Comparison of ENCODE assay signal across 20 cellular contexts in genomic region chr6:142406131-142406530, GRCh38.
DNase-seq lines count a peak whose midpoint lies in the region; ATAC-seq and TF ChIP-seq lines count a peak whose summit lies in the region.
"Had no signal": no experiment of that assay in that cellular context is flagged by ENCODE, and none has a peak within 500 bp of the region (broad histone marks: within the 10 kb centered on the region; RNA-seq: fewer than 3 reads in every experiment).

No MANE protein-coding gene starts in this region.

- peaks cover 7% of the 10 kb centered on the region for H3K4me1 ChIP-seq in PC-3 (ENCODE audit: insufficient read depth, low read length)
- H3K4me1 ChIP-seq in fibroblast of lung (ENCODE audit: control insufficient read depth, extremely low read depth, insufficient read depth, low read length), result peaks cover 3% of the 10 kb centered on the region
- H3K4me1 ChIP-seq: BE2C, SJCRH30 had no signal

- H3K27me3 Mint-ChIP-seq in natural killer cell (ENCODE audit: low read depth in 2 of 2), result peaks cover 2 to 15% of the 10 kb centered on the region in 2 donors
- H3K27me3 Mint-ChIP-seq in activated CD8-positive, alpha-beta memory T cell treated with anti-CD3 and anti-CD28 coated beads, Interleukin-2, amount 10 ng/mL, durations not matched to agents 7 days and 5 days, result peaks cover 46% of the 10 kb centered on the region
- H3K27me3 Mint-ChIP-seq: CD4-positive, alpha-beta T cell had no signal

- no peaks in the 10 kb centered on the region for H4K20me1 ChIP-seq in PC-3 (ENCODE audit: low read length)
- no peaks in the 10 kb centered on the region for H4K20me1 ChIP-seq in fibroblast of lung (ENCODE audit: control insufficient read depth, extremely low read depth, insufficient read depth, low read length)

- no peak overlapping the region for H2AFZ ChIP-seq in PC-3 (ENCODE audit: low read length)
- H2AFZ ChIP-seq in fibroblast of lung (ENCODE audit: low read length), result no peak overlapping the region

- H3K9ac ChIP-seq in PC-3 (ENCODE audit: low read length) (no peak overlapping the region), fibroblast of lung (ENCODE audit: insufficient read depth, low read length) (no peak overlapping the region)

- H3K27ac Mint-ChIP-seq in natural killer cell, result no peak overlapping the region
- no peak overlapping the region for H3K27ac Mint-ChIP-seq in activated CD8-positive, alpha-beta memory T cell treated with anti-CD3 and anti-CD28 coated beads, Interleukin-2, amount 10 ng/mL, durations not matched to agents 7 days and 5 days
- H3K27ac Mint-ChIP-seq: CD4-positive, alpha-beta T cell; H9; IgD-negative memory B cell had no signal

- H3K9me2 ChIP-seq in PC-3 (replicated peaks; ENCODE audit: low read length), result no peaks in the 10 kb centered on the region

- CTCF ChIA-PET in PC-3 (lab: Charles Lee), result no interaction called here
- CTCF ChIA-PET in activated CD8-positive, alpha-beta memory T cell treated with anti-CD3 and anti-CD28 coated beads, Interleukin-2, amount 10 ng/mL, durations not matched to agents 7 days and 5 days (lab: Charles Lee), result no interaction called here

- H3K36me3 ChIP-seq in PC-3 (ENCODE audit: low read depth, low read length) (peaks cover 41% of the 10 kb centered on the region), fibroblast of lung (ENCODE audit: control insufficient read depth, insufficient read depth, low read length) (no peaks in the 10 kb centered on the region)
- H3K36me3 ChIP-seq: BE2C, SJCRH30 had no signal

- H3K27me3 ChIP-seq in PC-3 (ENCODE audit: low read length), result no peaks in the 10 kb centered on the region
- H3K27me3 ChIP-seq in fibroblast of lung (ENCODE audit: control insufficient read depth, insufficient read depth, low read length), result no peaks in the 10 kb centered on the region
- H3K27me3 ChIP-seq: BE2C, SJCRH30 had no signal

- H3K9me3 Mint-ChIP-seq in natural killer cell, result no peaks in the 10 kb centered on the region
- no peaks in the 10 kb centered on the region for H3K9me3 Mint-ChIP-seq in activated CD8-positive, alpha-beta memory T cell treated with anti-CD3 and anti-CD28 coated beads, Interleukin-2, amount 10 ng/mL, durations not matched to agents 7 days and 5 days (ENCODE audit: low read depth)
- H3K9me3 Mint-ChIP-seq: CD4-positive, alpha-beta T cell; H9; IgD-negative memory B cell had no signal

- POLR2A ChIA-PET in PC-3 (lab: Charles Lee; ENCODE audit: unreplicated experiment), result no interaction called here

- intact Hi-C loops in PC-3 (cut with micrococcal nuclease), result no loop called here
- intact Hi-C loops in left colon (cut with DNase I, micrococcal nuclease), result no loop called here
- intact Hi-C loops in natural killer cell (cut with micrococcal nuclease), result no loop called here

- H3K4me1 Mint-ChIP-seq in natural killer cell, result no peaks in the 10 kb centered on the region
- H3K4me1 Mint-ChIP-seq in activated CD8-positive, alpha-beta memory T cell treated with anti-CD3 and anti-CD28 coated beads, Interleukin-2, amount 10 ng/mL, durations not matched to agents 7 days and 5 days, result peaks cover 11% of the 10 kb centered on the region
- H3K4me1 Mint-ChIP-seq: IgD-negative memory B cell had no signal

- H3K79me2 ChIP-seq in PC-3 (ENCODE audit: low read length) (no peaks in the 10 kb centered on the region), fibroblast of lung (ENCODE audit: control insufficient read depth, insufficient read depth, low read length) (no peaks in the 10 kb centered on the region)

- no TSS peak for BruUV-seq in PC-3 (replicated peaks; lab: Mats Ljungman, UMichigan)

- H3K4me3 Mint-ChIP-seq in natural killer cell, result no peak overlapping the region
- H3K4me3 Mint-ChIP-seq in activated CD8-positive, alpha-beta memory T cell treated with anti-CD3 and anti-CD28 coated beads, Interleukin-2, amount 10 ng/mL, durations not matched to agents 7 days and 5 days, result no peak overlapping the region
- H3K4me3 Mint-ChIP-seq: CD4-positive, alpha-beta T cell; H9; IgD-negative memory B cell had no signal

- ATAC-seq in PC-3 (peak; percentile 54), left colon (peak; percentile 72), natural killer cell (no peak)
- no peak for ATAC-seq in activated CD8-positive, alpha-beta memory T cell treated with anti-CD3 and anti-CD28 coated beads, Interleukin-2, amount 10 ng/mL, durations not matched to agents 7 days and 5 days

- H3K27ac ChIP-seq in PC-3 (ENCODE audit: low read length), result no peak overlapping the region
- no peak overlapping the region for H3K27ac ChIP-seq in fibroblast of lung (ENCODE audit: insufficient read depth, low read length)
- H3K27ac ChIP-seq: SJCRH30 had no signal

- no peak for TF ChIP-seq CTCF in PC-3 (conservative IDR thresholded peaks at IDR 0.05; ENCODE audit: low read depth, low read length)
- no peak for TF ChIP-seq CTCF in fibroblast of lung (conservative IDR thresholded peaks at IDR 0.05 in 1 of 2, IDR thresholded peaks at IDR 0.05 in 1 of 2; ENCODE audit: low read depth in 1 of 2, low read length in 2 of 2)
- TF ChIP-seq CTCF in natural killer cell (IDR thresholded peaks at IDR 0.05), result no peak

- H3K4me2 ChIP-seq in PC-3 (ENCODE audit: low read length) (no peak overlapping the region), fibroblast of lung (ENCODE audit: extremely low read depth, insufficient read depth, low read length) (peak overlapping the region; percentile 26)

- no peaks in the 10 kb centered on the region for H3K36me3 Mint-ChIP-seq in natural killer cell
- peaks cover 1% of the 10 kb centered on the region for H3K36me3 Mint-ChIP-seq in activated CD8-positive, alpha-beta memory T cell treated with anti-CD3 and anti-CD28 coated beads, Interleukin-2, amount 10 ng/mL, durations not matched to agents 7 days and 5 days
- H3K36me3 Mint-ChIP-seq: IgD-negative memory B cell had no signal

- peak; percentile 50 for DNase-seq in PC-3
- peak in 1 of 2 donors; percentile 53 for DNase-seq in fibroblast of lung (ENCODE audit: low read depth in 2 of 2)
- DNase-seq in left colon, result peak in 1 of 2 donors; percentile 12
- peak; percentile 88 for DNase-seq in pulmonary artery endothelial cell (ENCODE audit: low read depth, low spot score)
- DNase-seq in natural killer cell, result no peak
- no peak for DNase-seq in GM03348 (ENCODE audit: low spot score)
- DNase-seq in activated CD8-positive, alpha-beta memory T cell treated with anti-CD3 and anti-CD28 coated beads, Interleukin-2, amount 10 ng/mL, durations not matched to agents 7 days and 5 days, result no peak
- DNase-seq: BE2C; CD4-positive, alpha-beta T cell; DMS53; H9; Kasumi-1; NCI-H187 treated with DMSO at 0.1 percent for 48 hours; NCI-H345; NCI-H526 treated with DMSO at 0.1 percent for 48 hours; NK-92 treated with Interleukin-12 subunit alpha and Interleukin-12 subunit beta, amount 100 ng/mL, for 24 hours; OCI-M1; RPMI8226; SJCRH30 had no signal

- H3K9me3 ChIP-seq in PC-3 (ENCODE audit: low read length) (no peaks in the 10 kb centered on the region), fibroblast of lung (ENCODE audit: control insufficient read depth, insufficient read depth, low read depth, low read length) (no peaks in the 10 kb centered on the region)
- H3K9me3 ChIP-seq: BE2C, SJCRH30 had no signal

- H3F3A ChIP-seq in PC-3 (ENCODE audit: low read length, unreplicated experiment), result no peaks in the 10 kb centered on the region

- H3K4me3 ChIP-seq in PC-3 (ENCODE audit: low read length) (no peak overlapping the region), fibroblast of lung (replicated peaks in 1 of 4; ENCODE audit: control extremely low read depth in 1 of 4, insufficient read depth in 1 of 4, low read depth in 3 of 4, low read length in 4 of 4) (no peak overlapping the region)
- H3K4me3 ChIP-seq: SJCRH30 had no signal

Comparison
In these comparisons a context has a peak if more than half of its experiments do, and no peak if none do; other contexts are left out.
1. ATAC-seq: peak in PC-3 (single experiment) and left colon (single experiment); none in natural killer cell (0 of 3) and activated CD8-positive, alpha-beta memory T cell treated with anti-CD3 and anti-CD28 coated beads, Interleukin-2, amount 10 ng/mL, durations not matched to agents 7 days and 5 days (single experiment).
2. DNase-seq: peak in PC-3 (single experiment) and pulmonary artery endothelial cell (single experiment); none in natural killer cell (single experiment), GM03348 (single experiment) and activated CD8-positive, alpha-beta memory T cell treated with anti-CD3 and anti-CD28 coated beads, Interleukin-2, amount 10 ng/mL, durations not matched to agents 7 days and 5 days (single experiment).